Comparison of ENCODE assay signal across 8 cellular contexts in genomic region chr17:7237266-7237760, GRCh38. TPM values are rescaled to one million over a fixed set of nuclear protein-coding genes. Genes with fewer than 3 reads are reported as not detected.
DNase-seq lines count a peak whose midpoint lies in the region; ATAC-seq, FAIRE-seq and TF ChIP-seq lines count a peak whose summit lies in the region.

No MANE protein-coding gene starts in this region.

- dilution Hi-C loops in endothelial cell of umbilical vein (cut with MboI; ENCODE audit: extremely low pct_ligation_motif_present, low sequenced_read_pairs), result no loop called here

- no TSS peak for BruUV-seq in PC-9 (replicated peaks; lab: Mats Ljungman, UMichigan)
- no TSS peak for BruUV-seq in endothelial cell of umbilical vein (replicated peaks; lab: Mats Ljungman, UMichigan)

- peaks cover 79% of the 10 kb centered on the region for H3K79me2 ChIP-seq in PC-9 (ENCODE audit: low read depth)
- H3K79me2 ChIP-seq in endothelial cell of umbilical vein (ENCODE audit: control insufficient read depth, insufficient read depth, low read length), result peaks cover 68% of the 10 kb centered on the region
- H3K79me2 ChIP-seq in osteoblast (ENCODE audit: insufficient read depth, low read length), result peaks cover 87% of the 10 kb centered on the region

- no peaks in the 10 kb centered on the region for H3K27me3 Mint-ChIP-seq in CD4-positive, alpha-beta memory T cell

- TF ChIP-seq POLR2A in endothelial cell of umbilical vein (IDR thresholded peaks at IDR 0.05; ENCODE audit: low read depth, low read length) (no peak), GM18505 (IDR thresholded peaks at IDR 0.05; ENCODE audit: borderline replicate concordance, extremely low read depth, insufficient read depth, insufficient read length) (no peak)

- POLR2A ChIA-PET in CD4-positive, alpha-beta memory T cell (lab: Charles Lee; ENCODE audit: partially characterized antibody), result interaction anchor here (0.9 to 17.6 kb wide), 14 partner anchors 13 to 337 kb away, joined by 3 to 435 read pairs (median 4); partner anchors contain the start of genes ACADVL, CTDNEP1, DLG4 and ELP5
- POLR2A ChIA-PET in PC-9 (lab: Charles Lee; ENCODE audit: unreplicated experiment) (interaction anchor here (0.5 to 0.7 kb wide), 3 partner anchors 20 to 758 kb away, joined by 3 to 4 read pairs (median 3); no protein-coding TSS in a partner anchor), endothelial cell of umbilical vein (lab: Charles Lee) (no interaction called here)

- FAIRE-seq in endothelial cell of umbilical vein (lab: Jason Lieb, UNC), result peak; percentile 55

- no peaks in the 10 kb centered on the region for H3K9me3 ChIP-seq in CD4-positive, alpha-beta memory T cell (ENCODE audit: control insufficient read depth in 1 of 2, low read length in 2 of 2)
- H3K9me3 ChIP-seq in PC-9 (ENCODE audit: insufficient read depth, low read depth) (no peaks in the 10 kb centered on the region), endothelial cell of umbilical vein (replicated peaks; ENCODE audit: control insufficient read depth, insufficient read depth, low read length) (no peaks in the 10 kb centered on the region), osteoblast (ENCODE audit: low read depth, low read length) (no peaks in the 10 kb centered on the region)

- H3K4me2 ChIP-seq in PC-9 (peak overlapping the region; percentile 70), endothelial cell of umbilical vein (ENCODE audit: insufficient read depth, low read length) (peak overlapping the region; percentile 64), osteoblast (ENCODE audit: insufficient read depth, low read length) (peak overlapping the region; percentile 78)

- ATAC-seq in HG02798 (IDR thresholded peaks at IDR 0.05; ENCODE audit: poor library complexity, unreplicated experiment), result no peak
- no peak for ATAC-seq in GM18505 (IDR thresholded peaks at IDR 0.05; ENCODE audit: unreplicated experiment)

- CTCF ChIA-PET in CD4-positive, alpha-beta memory T cell (lab: Charles Lee; ENCODE audit: partially characterized antibody), result interaction anchor here (1.0 to 2.5 kb wide), 3 partner anchors 16 to 244 kb away, joined by 5 to 14 read pairs (median 5); partner anchors contain the start of genes ACADVL, DLG4 and SLC35G6
- CTCF ChIA-PET in PC-9 (lab: Charles Lee) (no interaction called here), endothelial cell of umbilical vein (lab: Charles Lee) (interaction anchor here (0.7 to 3.4 kb wide), 5 partner anchors 16 to 324 kb away, joined by 3 to 34 read pairs (median 3); partner anchors contain the start of genes ACADVL, DLG4 and SLC2A4)

- peaks cover 0 to 2% (median 0%) of the 10 kb centered on the region in 8 donors for H3K9me3 Mint-ChIP-seq in CD4-positive, alpha-beta memory T cell

- no peak for DNase-seq in CD4-positive, alpha-beta memory T cell
- DNase-seq in PC-9 (no peak), endothelial cell of umbilical vein (ENCODE audit: low read depth, low spot score) (peak; percentile 17), osteoblast (ENCODE audit: insufficient read length, low spot score, missing footprints) (peak; percentile 58), SKM-1 treated with dmso at 0.1 percent for 144 hours (lab: John Stamatoyannopoulos, UW; ENCODE audit: unreplicated experiment) (no peak)
- no peak for DNase-seq in stimulated activated CD4-positive, alpha-beta T cell treated with anti-CD3 and anti-CD28 coated beads, Interleukin-4, amount 100 ng/mL, for 1 hour

- H3K27ac ChIP-seq in CD4-positive, alpha-beta memory T cell (ENCODE audit: low read depth, low read length), result peak overlapping the region; percentile 85
- H3K27ac ChIP-seq in PC-9 (peak overlapping the region; percentile 80), endothelial cell of umbilical vein (ENCODE audit: insufficient read depth, low read depth, low read length) (no peak overlapping the region), osteoblast (ENCODE audit: low read depth, low read length) (peak overlapping the region; percentile 17)

- TF ChIP-seq CTCF in PC-9 (conservative IDR thresholded peaks at IDR 0.05) (no peak), endothelial cell of umbilical vein (IDR thresholded peaks at IDR 0.05; ENCODE audit: extremely low read depth in 1 of 2, insufficient read depth in 1 of 2, low read depth in 1 of 2, low read length in 2 of 2) (no peak), osteoblast (IDR thresholded peaks at IDR 0.05; ENCODE audit: extremely low read depth, low read depth, low read length) (no peak)

- intact Hi-C loops in CD4-positive, alpha-beta memory T cell (cut with micrococcal nuclease), result loop anchor here (10.0 kb wide), 1 partner anchor 607 kb away; no protein-coding TSS in a partner anchor
- intact Hi-C loops in PC-9 (cut with micrococcal nuclease; ENCODE audit: unreplicated experiment), result no loop called here
- intact Hi-C loops in endothelial cell of umbilical vein (cut with micrococcal nuclease), result loop anchor here (5.0 kb wide), 1 partner anchor 620 kb away; the partner anchor contains the start of genes CYB5D1, NAA38 and TMEM88

- H3K36me3 ChIP-seq in CD4-positive, alpha-beta memory T cell (ENCODE audit: insufficient read depth, low read length), result peaks cover 22% of the 10 kb centered on the region
- H3K36me3 ChIP-seq in PC-9 (ENCODE audit: low read depth) (peaks cover 32% of the 10 kb centered on the region), endothelial cell of umbilical vein (ENCODE audit: control insufficient read depth in 2 of 2, extremely low read depth in 1 of 2, insufficient read depth in 2 of 2, low read length in 2 of 2) (peaks cover 15 to 24% of the 10 kb centered on the region in 2 experiments), osteoblast (ENCODE audit: insufficient read depth, low read length) (peaks cover 42% of the 10 kb centered on the region)

- no peaks in the 10 kb centered on the region for H3K9me2 ChIP-seq in PC-9 (ENCODE audit: insufficient read depth)

- peaks cover 47 to 83% (median 61%) of the 10 kb centered on the region in 4 donors for H3K4me1 Mint-ChIP-seq in CD4-positive, alpha-beta memory T cell

- H3K4me1 ChIP-seq in CD4-positive, alpha-beta memory T cell (ENCODE audit: insufficient read depth, low read length), result peaks cover 71% of the 10 kb centered on the region
- H3K4me1 ChIP-seq in PC-9 (replicated peaks; ENCODE audit: insufficient read depth) (peaks cover 43% of the 10 kb centered on the region), endothelial cell of umbilical vein (ENCODE audit: control insufficient read depth, extremely low read depth, insufficient read depth, low read length) (peaks cover 32% of the 10 kb centered on the region), osteoblast (ENCODE audit: insufficient read depth, low read length) (peaks cover 44% of the 10 kb centered on the region)

- H4K20me1 ChIP-seq in PC-9 (ENCODE audit: insufficient read depth) (peaks cover 15% of the 10 kb centered on the region), endothelial cell of umbilical vein (replicated peaks; ENCODE audit: control insufficient read depth, extremely low read depth, insufficient read depth, low read length) (peaks cover under 1% of the 10 kb centered on the region), osteoblast (ENCODE audit: insufficient read depth, low read length) (peaks cover 35% of the 10 kb centered on the region)

- peaks cover 25 to 62% of the 10 kb centered on the region in 2 donors for H3K36me3 Mint-ChIP-seq in CD4-positive, alpha-beta memory T cell

- H2AFZ ChIP-seq in PC-9 (no peak overlapping the region), endothelial cell of umbilical vein (ENCODE audit: low read depth, low read length) (no peak overlapping the region), osteoblast (ENCODE audit: low read length) (no peak overlapping the region)

- H3F3A ChIP-seq in PC-9 (ENCODE audit: insufficient read depth, low read depth), result peaks cover 56% of the 10 kb centered on the region

- H3K4me3 ChIP-seq in CD4-positive, alpha-beta memory T cell (ENCODE audit: low read length in 2 of 2), result peak overlapping the region in 1 of 2 donors; percentile 39
- H3K4me3 ChIP-seq in PC-9 (peak overlapping the region; percentile 93), endothelial cell of umbilical vein (replicated peaks in 1 of 3; ENCODE audit: insufficient read depth in 1 of 3, low read depth in 1 of 3, low read length in 3 of 3) (peak overlapping the region; percentile 41 to 96 (median 53)), osteoblast (ENCODE audit: insufficient read depth, low read length) (peak overlapping the region; percentile 96)

- peak overlapping the region; percentile 64 to 99 (median 96) for H3K4me3 Mint-ChIP-seq in CD4-positive, alpha-beta memory T cell

- no peaks in the 10 kb centered on the region for H3K27me3 ChIP-seq in CD4-positive, alpha-beta memory T cell (ENCODE audit: insufficient read depth, low read length)
- H3K27me3 ChIP-seq in PC-9 (ENCODE audit: insufficient read depth, low read depth) (no peaks in the 10 kb centered on the region), endothelial cell of umbilical vein (ENCODE audit: control insufficient read depth in 2 of 2, insufficient read depth in 2 of 2, low read length in 2 of 2) (no peaks in the 10 kb centered on the region), osteoblast (ENCODE audit: insufficient read depth, low read length) (no peaks in the 10 kb centered on the region)

- H3K27ac Mint-ChIP-seq in CD4-positive, alpha-beta memory T cell, result peak overlapping the region; percentile 58 to 100 (median 96)

- peak overlapping the region; percentile 14 for H3K9ac ChIP-seq in endothelial cell of umbilical vein (replicated peaks; ENCODE audit: extremely low read depth, insufficient read depth, low read length)

- H3K9me1 ChIP-seq in endothelial cell of umbilical vein (replicated peaks; ENCODE audit: control insufficient read depth, extremely low read depth, insufficient read depth, low read length), result no peaks in the 10 kb centered on the region

RNA-seq across cellular contexts. Expression of gene PHF23, which starts 1.9 kb away (rescaled TPM):
- 10 to 100 TPM; 45.8 to 55.8 TPM for total RNA-seq in CD4-positive, alpha-beta memory T cell
- 10 to 100 TPM; 11.4 to 29.8 TPM for polyA plus RNA-seq in CD4-positive, alpha-beta memory T cell
- total RNA-seq in PC-9 (2021), result 64.5 and 65.8 TPM in 2 replicates
- total RNA-seq in endothelial cell of umbilical vein, result 54.7 and 56.2 TPM in 2 replicates
- 35.6 and 39.0 TPM in 2 replicates for polyA plus RNA-seq in endothelial cell of umbilical vein
- polyA plus RNA-seq in endothelial cell of umbilical vein (2011; cell fraction: cytosol; rRNA removed), result 47.8 and 49.9 TPM in 2 replicates
- polyA plus RNA-seq in endothelial cell of umbilical vein (2011; cell fraction: nucleus; rRNA removed), result 30.3 and 34.1 TPM in 2 replicates
- polyA plus RNA-seq in endothelial cell of umbilical vein (2012), result 43.1 and 51.2 TPM in 2 replicates
- polyA minus RNA-seq in endothelial cell of umbilical vein, result 49.7 and 70.3 TPM in 2 replicates
- polyA minus RNA-seq in endothelial cell of umbilical vein (2011; cell fraction: cytosol; rRNA and poly(A)+ RNA removed), result 19.5 TPM
- polyA minus RNA-seq in endothelial cell of umbilical vein (2011; cell fraction: nucleus; rRNA and poly(A)+ RNA removed), result 10.4 and 11.5 TPM in 2 replicates
- 53.2 and 55.4 TPM in 2 replicates for total RNA-seq in osteoblast

RNA-seq across cellular contexts. Expression of gene DVL2, which starts 3.0 kb away (rescaled TPM):
- total RNA-seq in CD4-positive, alpha-beta memory T cell, result 10 to 100 TPM; 75.1 to 76.8 TPM
- 10 to 100 TPM; 22.0 to 23.7 TPM for polyA plus RNA-seq in CD4-positive, alpha-beta memory T cell
- total RNA-seq in PC-9 (2021) (77.9 and 86.8 TPM in 2 replicates), endothelial cell of umbilical vein (52.1 and 55.9 TPM in 2 replicates), osteoblast (106 and 123 TPM in 2 replicates)
- polyA plus RNA-seq in endothelial cell of umbilical vein, result 15.8 and 17.2 TPM in 2 replicates
- 6.8 and 7.7 TPM in 2 replicates for polyA plus RNA-seq in endothelial cell of umbilical vein (2011; cell fraction: cytosol; rRNA removed)
- polyA plus RNA-seq in endothelial cell of umbilical vein (2011; cell fraction: nucleus; rRNA removed), result 25.0 and 28.6 TPM in 2 replicates
- polyA plus RNA-seq in endothelial cell of umbilical vein (2012), result 20.7 and 33.1 TPM in 2 replicates
- polyA minus RNA-seq in endothelial cell of umbilical vein, result 41.1 and 45.0 TPM in 2 replicates
- 12.0 TPM for polyA minus RNA-seq in endothelial cell of umbilical vein (2011; cell fraction: cytosol; rRNA and poly(A)+ RNA removed)
- 30.8 and 37.6 TPM in 2 replicates for polyA minus RNA-seq in endothelial cell of umbilical vein (2011; cell fraction: nucleus; rRNA and poly(A)+ RNA removed)

RNA-seq across cellular contexts. Expression of gene GABARAP, which starts 4.9 kb away (rescaled TPM):
- 100 to 1,000 TPM; 324 to 327 TPM for total RNA-seq in CD4-positive, alpha-beta memory T cell
- polyA plus RNA-seq in CD4-positive, alpha-beta memory T cell, result 100 to 1,000 TPM; 741 to 896 TPM
- total RNA-seq in PC-9 (2021) (424 and 457 TPM in 2 replicates), endothelial cell of umbilical vein (401 and 403 TPM in 2 replicates), osteoblast (396 and 422 TPM in 2 replicates)
- polyA plus RNA-seq in endothelial cell of umbilical vein, result 882 and 1,043 TPM in 2 replicates
- polyA plus RNA-seq in endothelial cell of umbilical vein (2011; cell fraction: cytosol; rRNA removed), result 988 and 1,063 TPM in 2 replicates
- polyA plus RNA-seq in endothelial cell of umbilical vein (2011; cell fraction: nucleus; rRNA removed), result 256 and 296 TPM in 2 replicates
- polyA plus RNA-seq in endothelial cell of umbilical vein (2012), result 713 and 850 TPM in 2 replicates
- polyA minus RNA-seq in endothelial cell of umbilical vein, result 463 and 560 TPM in 2 replicates
- 104 TPM for polyA minus RNA-seq in endothelial cell of umbilical vein (2011; cell fraction: cytosol; rRNA and poly(A)+ RNA removed)
- 70.2 and 73.2 TPM in 2 replicates for polyA minus RNA-seq in endothelial cell of umbilical vein (2011; cell fraction: nucleus; rRNA and poly(A)+ RNA removed)

RNA-seq across cellular contexts. Expression of gene CTDNEP1, which starts 14.2 kb away (rescaled TPM):
- total RNA-seq in CD4-positive, alpha-beta memory T cell, result 100 to 1,000 TPM; 145 to 157 TPM
- polyA plus RNA-seq in CD4-positive, alpha-beta memory T cell, result 10 to 100 TPM; 42.4 to 59.1 TPM
- total RNA-seq in PC-9 (2021) (173 and 203 TPM in 2 replicates), endothelial cell of umbilical vein (143 and 145 TPM in 2 replicates), osteoblast (29.8 and 31.8 TPM in 2 replicates)
- polyA plus RNA-seq in endothelial cell of umbilical vein, result 130 and 137 TPM in 2 replicates
- 145 and 152 TPM in 2 replicates for polyA plus RNA-seq in endothelial cell of umbilical vein (2011; cell fraction: cytosol; rRNA removed)
- 102 and 104 TPM in 2 replicates for polyA plus RNA-seq in endothelial cell of umbilical vein (2011; cell fraction: nucleus; rRNA removed)
- polyA plus RNA-seq in endothelial cell of umbilical vein (2012), result 143 and 202 TPM in 2 replicates
- 126 and 155 TPM in 2 replicates for polyA minus RNA-seq in endothelial cell of umbilical vein
- 115 TPM for polyA minus RNA-seq in endothelial cell of umbilical vein (2011; cell fraction: cytosol; rRNA and poly(A)+ RNA removed)
- polyA minus RNA-seq in endothelial cell of umbilical vein (2011; cell fraction: nucleus; rRNA and poly(A)+ RNA removed), result 33.9 and 56.3 TPM in 2 replicates

RNA-seq across cellular contexts. Expression of gene ELP5, which starts 14.7 kb away (rescaled TPM):
- 10 to 100 TPM; 29.8 to 30.9 TPM for total RNA-seq in CD4-positive, alpha-beta memory T cell
- polyA plus RNA-seq in CD4-positive, alpha-beta memory T cell, result 10 to 100 TPM; 68.0 to 71.3 TPM
- total RNA-seq in PC-9 (2021), result 31.8 and 45.1 TPM in 2 replicates
- 41.6 and 44.4 TPM in 2 replicates for total RNA-seq in endothelial cell of umbilical vein
- polyA plus RNA-seq in endothelial cell of umbilical vein, result 53.3 and 54.7 TPM in 2 replicates
- 46.2 and 47.9 TPM in 2 replicates for polyA plus RNA-seq in endothelial cell of umbilical vein (2011; cell fraction: cytosol; rRNA removed)
- polyA plus RNA-seq in endothelial cell of umbilical vein (2011; cell fraction: nucleus; rRNA removed), result 46.2 and 47.3 TPM in 2 replicates
- polyA plus RNA-seq in endothelial cell of umbilical vein (2012), result 74.9 and 86.5 TPM in 2 replicates
- polyA minus RNA-seq in endothelial cell of umbilical vein, result 28.5 and 31.9 TPM in 2 replicates
- polyA minus RNA-seq in endothelial cell of umbilical vein (2011; cell fraction: cytosol; rRNA and poly(A)+ RNA removed), result 36.9 TPM
- polyA minus RNA-seq in endothelial cell of umbilical vein (2011; cell fraction: nucleus; rRNA and poly(A)+ RNA removed), result 14.5 and 14.6 TPM in 2 replicates
- 21.7 and 26.2 TPM in 2 replicates for total RNA-seq in osteoblast

Comparison
In these comparisons a context has a peak if more than half of its experiments do, and no peak if none do; other contexts are left out.
1. DNase-seq: peak in endothelial cell of umbilical vein (single experiment) and osteoblast (single experiment); none in CD4-positive, alpha-beta memory T cell (0 of 5), PC-9 (0 of 2), stimulated activated CD4-positive, alpha-beta T cell treated with anti-CD3 and anti-CD28 coated beads, Interleukin-4, amount 100 ng/mL, for 1 hour (single experiment) and SKM-1 treated with dmso at 0.1 percent for 144 hours (single experiment).
2. Peak in every context shown above with its lines, with median percentiles within 50 percentile points of each other: H3K4me2 ChIP-seq.